Comparison of ENCODE assay signal across 20 cellular contexts in the genomic region with DNA sequence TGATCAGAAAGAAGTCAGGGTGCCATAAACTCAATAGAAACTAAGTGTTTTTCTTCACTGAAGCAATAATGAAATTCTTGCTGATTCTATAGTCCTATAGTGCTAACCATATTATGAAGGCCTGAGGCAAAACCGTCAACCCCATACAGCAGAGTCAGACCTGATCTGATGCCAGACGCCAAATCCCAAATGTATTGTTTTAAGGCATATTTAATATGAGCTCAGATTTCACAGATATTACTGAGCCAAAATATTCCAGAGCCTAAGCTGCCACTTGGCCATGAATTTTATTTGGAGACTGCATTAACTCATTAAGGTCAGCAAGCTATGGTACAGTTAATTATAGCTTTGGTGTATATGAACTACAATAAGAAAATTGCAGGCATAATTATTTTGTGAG. TPM values are rescaled to one million over a fixed set of nuclear protein-coding genes. Genes with fewer than 3 reads are reported as not detected.
"Had no signal": no experiment of that assay in that cellular context is flagged by ENCODE, and none has a peak within 500 bp of the region (broad histone marks: within the 10 kb centered on the region; RNA-seq: fewer than 3 reads in every experiment).

No MANE protein-coding gene starts in this region.

- H3K4me3 ChIP-seq: sigmoid colon, spleen, upper lobe of left lung had no signal

- ATAC-seq: activated CD8-positive, alpha-beta memory T cell treated with anti-CD3 and anti-CD28 coated beads, Interleukin-2, amount 10 ng/mL, durations not matched to agents 7 days and 5 days; naive thymus-derived CD8-positive, alpha-beta T cell; stimulated activated naive CD8-positive, alpha-beta T cell treated with anti-CD3 and anti-CD28 coated beads, Interleukin-15, amount 100 ng/mL, for 72 hours had no signal

- DNase-seq: activated CD4-positive, alpha-beta T cell treated with anti-CD3 and anti-CD28 coated beads for 1 hour; activated CD4-positive, alpha-beta T cell treated with anti-CD3 and anti-CD28 coated beads, Interleukin-2, amount 50 U/mL, for 48 hours; activated CD8-positive, alpha-beta memory T cell treated with anti-CD3 and anti-CD28 coated beads, Interleukin-2, amount 10 ng/mL, durations not matched to agents 7 days and 5 days; activated naive CD4-positive, alpha-beta T cell treated with anti-CD3 and anti-CD28 coated beads, Interleukin-2, amount 50 U/mL, for 16 hours; activated T-cell treated with anti-CD3 and anti-CD28 coated beads, Interleukin-2, amount 50 U/mL, for 1 hour; head of caudate nucleus; kidney glomerular epithelial cell; mesenchymal stem cell; naive thymus-derived CD8-positive, alpha-beta T cell; sigmoid colon; spleen; stimulated activated naive CD8-positive, alpha-beta T cell treated with anti-CD3 and anti-CD28 coated beads, Interleukin-15, amount 100 ng/mL, for 72 hours; upper lobe of left lung had no signal

- H3K36me3 ChIP-seq: sigmoid colon, spleen, upper lobe of left lung had no signal

- H3K27ac ChIP-seq: epithelial cell of prostate, parathyroid adenoma, sigmoid colon, spleen, upper lobe of left lung, VCaP had no signal

- H3K27me3 ChIP-seq: sigmoid colon, spleen, upper lobe of left lung had no signal

- H3K9ac ChIP-seq: parathyroid adenoma had no signal

- H3K9me3 ChIP-seq: sigmoid colon, spleen, upper lobe of left lung had no signal

- H3K4me1 ChIP-seq: parathyroid adenoma, sigmoid colon, spleen, upper lobe of left lung had no signal

RNA-seq across cellular contexts. Expression of a gene that starts 53.4 kb away (rescaled TPM):
- total RNA-seq: activated CD8-positive, alpha-beta memory T cell treated with anti-CD3 and anti-CD28 coated beads, Interleukin-2, amount 10 ng/mL, durations not matched to agents 7 days and 5 days; astrocyte; bronchial epithelial cell; liver; mucosa of gallbladder; naive thymus-derived CD8-positive, alpha-beta T cell; spleen had no signal
